21 cellular contexts compared by ENCODE assay signal in genomic region chr3:42656680-42657610, GRCh38. TPM values are rescaled to one million over a fixed set of nuclear protein-coding genes. Genes with fewer than 3 reads are reported as not detected.
DNase-seq lines count a peak whose midpoint lies in the region; ATAC-seq, FAIRE-seq and TF ChIP-seq lines count a peak whose summit lies in the region.
"Had no signal": no experiment of that assay in that cellular context is flagged by ENCODE, and none has a peak within 500 bp of the region (broad histone marks: within the 10 kb centered on the region; RNA-seq: fewer than 3 reads in every experiment).

No MANE protein-coding gene starts in this region.

- H3K36me3 ChIP-seq in HepG2 (replicated peaks in 1 of 2; ENCODE audit: control insufficient read depth in 1 of 2, insufficient read depth in 2 of 2, low read length in 2 of 2): no peaks in the 10 kb centered on the region
- H3K36me3 ChIP-seq in right lobe of liver: no peaks in the 10 kb centered on the region
- H3K36me3 ChIP-seq in osteoblast (ENCODE audit: insufficient read depth, low read length): peaks cover 15% of the 10 kb centered on the region

- H3K4me3 Mint-ChIP-seq in effector memory CD8-positive, alpha-beta T cell: no peak overlapping the region
- H3K4me3 Mint-ChIP-seq in activated T-cell treated with anti-CD3 and anti-CD28 coated beads, Interleukin-2, amount 50 U/mL, for 24 hours: no peak overlapping the region
- H3K4me3 Mint-ChIP-seq: activated CD4-positive, alpha-beta memory T cell treated with anti-CD3 and anti-CD28 coated beads for 36 hours had no signal

- intact Hi-C loops in HepG2 (cut with micrococcal nuclease; ENCODE audit: unreplicated experiment): no loop called here
- intact Hi-C loops in right lobe of liver (cut with DNase I): no loop called here

- no peaks in the 10 kb centered on the region for H3K9me3 ChIP-seq in HepG2 (ENCODE audit: low read length)
- no peaks in the 10 kb centered on the region for H3K9me3 ChIP-seq in right lobe of liver
- no peaks in the 10 kb centered on the region for H3K9me3 ChIP-seq in osteoblast (ENCODE audit: low read depth, low read length)
- H3K9me3 ChIP-seq: left lung, upper lobe of left lung had no signal

- TF ChIP-seq CTCF in HepG2 (CRISPR knock-in tag; IDR thresholded peaks at IDR 0.05) (no peak), right lobe of liver (IDR thresholded peaks at IDR 0.05) (no peak), osteoblast (IDR thresholded peaks at IDR 0.05; ENCODE audit: extremely low read depth, low read depth, low read length) (no peak)

- no peaks in the 10 kb centered on the region for H3K27me3 ChIP-seq in HepG2 (ENCODE audit: control insufficient read depth in 1 of 2, insufficient read depth in 2 of 2, low read length in 2 of 2)
- H3K27me3 ChIP-seq in right lobe of liver: no peaks in the 10 kb centered on the region
- no peaks in the 10 kb centered on the region for H3K27me3 ChIP-seq in osteoblast (ENCODE audit: insufficient read depth, low read length)
- H3K27me3 ChIP-seq: left lung, upper lobe of left lung had no signal

- H3K4me3 ChIP-seq in HepG2 (replicated peaks in 1 of 3; ENCODE audit: insufficient read depth in 1 of 3, low read depth in 2 of 3, low read length in 3 of 3): no peak overlapping the region
- H3K4me3 ChIP-seq in right lobe of liver: no peak overlapping the region
- no peak overlapping the region for H3K4me3 ChIP-seq in osteoblast (ENCODE audit: insufficient read depth, low read length)
- H3K4me3 ChIP-seq: left lung, SK-N-MC, upper lobe of left lung had no signal

- H3K4me2 ChIP-seq in HepG2 (ENCODE audit: low read depth, low read length): no peak overlapping the region
- peak overlapping the region; percentile 28 for H3K4me2 ChIP-seq in osteoblast (ENCODE audit: insufficient read depth, low read length)

- H4K20me1 ChIP-seq in HepG2 (ENCODE audit: insufficient read depth, low read length) (no peaks in the 10 kb centered on the region), osteoblast (ENCODE audit: insufficient read depth, low read length) (peaks cover 63% of the 10 kb centered on the region)

- POLR2A ChIA-PET in HepG2 (lab: Yijun Ruan, JAX): no interaction called here

- H2AFZ ChIP-seq in HepG2 (ENCODE audit: low read length) (no peak overlapping the region), osteoblast (ENCODE audit: low read length) (no peak overlapping the region)

- H3K9ac ChIP-seq in HepG2 (ENCODE audit: insufficient read depth, low read depth, low read length): no peak overlapping the region

- 67% methylated on average over 3 of the region's 9 CpGs for WGBS in HepG2 (ENCODE audit: low lambda C conversion rate)
- 100% methylated on average over 1 of the region's 9 CpGs for WGBS in right lobe of liver (ENCODE audit: insufficient coverage, low coverage, low lambda C conversion rate, missing lambda C conversion rate)

- no peaks in the 10 kb centered on the region for H3K9me3 Mint-ChIP-seq in effector memory CD8-positive, alpha-beta T cell
- H3K9me3 Mint-ChIP-seq in activated T-cell treated with anti-CD3 and anti-CD28 coated beads, Interleukin-2, amount 50 U/mL, for 24 hours: no peaks in the 10 kb centered on the region
- H3K9me3 Mint-ChIP-seq: activated CD4-positive, alpha-beta memory T cell treated with anti-CD3 and anti-CD28 coated beads for 36 hours had no signal

- no peak overlapping the region for H3K27ac ChIP-seq in HepG2 (ENCODE audit: extremely low read length, insufficient read depth, low read length)
- no peak overlapping the region for H3K27ac ChIP-seq in right lobe of liver
- H3K27ac ChIP-seq in osteoblast (ENCODE audit: low read depth, low read length): peak overlapping the region; percentile 28
- H3K27ac ChIP-seq: SK-N-MC had no signal

- H3K27ac Mint-ChIP-seq in effector memory CD8-positive, alpha-beta T cell: peak overlapping the region; percentile 74 to 89
- no peak overlapping the region for H3K27ac Mint-ChIP-seq in activated T-cell treated with anti-CD3 and anti-CD28 coated beads, Interleukin-2, amount 50 U/mL, for 24 hours
- H3K27ac Mint-ChIP-seq: activated CD4-positive, alpha-beta memory T cell treated with anti-CD3 and anti-CD28 coated beads for 36 hours had no signal

- BruUV-seq in HepG2 (replicated peaks; lab: Mats Ljungman, UMichigan): no TSS peak

- in situ Hi-C loops in HepG2 (cut with HindIII; ENCODE audit: extremely low pct_ligation_motif_present, low pct_unique_long_range_greater_than_20kb): no loop called here

- H3K27me3 Mint-ChIP-seq in effector memory CD8-positive, alpha-beta T cell: no peaks in the 10 kb centered on the region
- peaks cover 3% of the 10 kb centered on the region for H3K27me3 Mint-ChIP-seq in activated T-cell treated with anti-CD3 and anti-CD28 coated beads, Interleukin-2, amount 50 U/mL, for 24 hours
- H3K27me3 Mint-ChIP-seq: activated CD4-positive, alpha-beta memory T cell treated with anti-CD3 and anti-CD28 coated beads for 36 hours had no signal

- peaks cover 20 to 25% of the 10 kb centered on the region in 2 donors for H3K4me1 Mint-ChIP-seq in effector memory CD8-positive, alpha-beta T cell (ENCODE audit: low read depth in 2 of 2)
- H3K4me1 Mint-ChIP-seq in activated T-cell treated with anti-CD3 and anti-CD28 coated beads, Interleukin-2, amount 50 U/mL, for 24 hours (ENCODE audit: low read depth): peaks cover 15% of the 10 kb centered on the region

- no peak for TF ChIP-seq RAD21 in HepG2 (CRISPR knock-in tag; IDR thresholded peaks at IDR 0.05)

- DNase-seq in HepG2 (ENCODE audit: low spot score): no peak
- DNase-seq in right lobe of liver: no peak
- DNase-seq in effector memory CD8-positive, alpha-beta T cell: no peak
- peak; percentile 80 for DNase-seq in osteoblast (ENCODE audit: insufficient read length, low spot score, missing footprints)
- DNase-seq in NCI-H1417 (lab: John Stamatoyannopoulos, UW): no peak
- DNase-seq in activated T-cell treated with anti-CD3 and anti-CD28 coated beads, Interleukin-2, amount 50 U/mL, for 24 hours: no peak
- DNase-seq in NCI-H345 (lab: John Stamatoyannopoulos, UW): no peak
- DNase-seq: activated CD4-positive, alpha-beta memory T cell treated with anti-CD3 and anti-CD28 coated beads for 36 hours; COR-L47; NCI-H187 treated with DMSO at 0.1 percent for 48 hours; NCI-H524; upper lobe of left lung had no signal

- TF ChIP-seq POLR2A in HepG2 (IDR thresholded peaks at IDR 0.05; ENCODE audit: insufficient read depth in 1 of 2, low read depth in 2 of 2, low read length in 2 of 2) (no peak), right lobe of liver (IDR thresholded peaks at IDR 0.05) (no peak)

- TF ChIP-seq EP300 in HepG2 (IDR thresholded peaks at IDR 0.05; ENCODE audit: low read depth in 2 of 2, low read length in 2 of 2): no peak
- TF ChIP-seq EP300 in HepG2 (CRISPR knock-in tag; IDR thresholded peaks at IDR 0.05; ENCODE audit: borderline replicate concordance): no peak

- CTCF ChIA-PET in HepG2 (lab: Yijun Ruan, JAX; ENCODE audit: low intra/inter-chr PET ratio, low total read pairs): no interaction called here

- H3K4me1 ChIP-seq in HepG2 (ENCODE audit: insufficient read depth, low read length) (peaks cover 54% of the 10 kb centered on the region), right lobe of liver (peaks cover 0 to 14% (median 3%) of the 10 kb centered on the region in 4 donors), osteoblast (ENCODE audit: insufficient read depth, low read length) (peaks cover 45% of the 10 kb centered on the region)

- ATAC-seq in HepG2 (peak; percentile 31; the same call in 2 of the 3 replicates), right lobe of liver (no peak), HG03159 (IDR thresholded peaks at IDR 0.05; ENCODE audit: unreplicated experiment) (no peak)
- no peak for ATAC-seq in effector memory CD8-positive, alpha-beta T cell (replicated peaks)
- ATAC-seq: left lung had no signal

- H3K36me3 Mint-ChIP-seq in effector memory CD8-positive, alpha-beta T cell (ENCODE audit: insufficient read depth): peaks cover 8% of the 10 kb centered on the region
- no peaks in the 10 kb centered on the region for H3K36me3 Mint-ChIP-seq in activated T-cell treated with anti-CD3 and anti-CD28 coated beads, Interleukin-2, amount 50 U/mL, for 24 hours (ENCODE audit: low read depth)
- H3K36me3 Mint-ChIP-seq: activated CD4-positive, alpha-beta memory T cell treated with anti-CD3 and anti-CD28 coated beads for 36 hours had no signal

- no peak for FAIRE-seq in HepG2 (lab: Jason Lieb, UNC)
- FAIRE-seq: HTR-8/SVneo had no signal

- H3K79me2 ChIP-seq in HepG2 (ENCODE audit: insufficient read depth, low read length): peaks cover 7% of the 10 kb centered on the region
- peaks cover 42% of the 10 kb centered on the region for H3K79me2 ChIP-seq in osteoblast (ENCODE audit: insufficient read depth, low read length)

RNA-seq across cellular contexts. Expression of gene ZBTB47, which starts 3.4 kb away (rescaled TPM):
- 1.4 and 3.1 TPM in 2 replicates for total RNA-seq in HepG2 (2016; rRNA removed; fragmentation: Illumina TruSeq; extraction: Trizol)
- total RNA-seq in HepG2 (2016; cell fraction: cytosol; rRNA removed; fragmentation: Illumina TruSeq; extraction: Trizol; ENCODE audit: low read depth): 0.20 and 0.44 TPM in 2 replicates
- total RNA-seq in HepG2 (2016; cell fraction: insoluble cytoplasmic fraction; rRNA removed; fragmentation: Illumina TruSeq; extraction: Trizol): 1.4 and 3.1 TPM in 2 replicates
- total RNA-seq in HepG2 (2016; cell fraction: membrane; rRNA removed; fragmentation: Illumina TruSeq; extraction: Trizol): 1.5 and 1.6 TPM in 2 replicates
- 2.9 and 3.4 TPM in 2 replicates for total RNA-seq in HepG2 (2016; cell fraction: nucleus; rRNA removed; fragmentation: Illumina TruSeq; extraction: Trizol)
- 1.5 and 2.4 TPM in 2 replicates for polyA plus RNA-seq in HepG2 (2011; rRNA removed)
- 1.3 and 1.5 TPM in 2 replicates for polyA plus RNA-seq in HepG2 (2011; cell fraction: cytosol; rRNA removed)
- 5.0 and 5.4 TPM in 2 replicates for polyA plus RNA-seq in HepG2 (2011; cell fraction: nucleus; rRNA removed)
- 1.1 and 1.5 TPM in 2 replicates for polyA plus RNA-seq in HepG2 (2012)
- polyA plus RNA-seq in HepG2 (2016; cell fraction: cytosol; fragmentation: Illumina TruSeq; extraction: Trizol; ENCODE audit: low read depth): 0.19 and 0.20 TPM in 2 replicates
- polyA plus RNA-seq in HepG2 (2016; cell fraction: insoluble cytoplasmic fraction; fragmentation: Illumina TruSeq; extraction: Trizol; ENCODE audit: low read depth): 1.4 and 1.5 TPM in 2 replicates
- polyA plus RNA-seq in HepG2 (2016; cell fraction: membrane; fragmentation: Illumina TruSeq; extraction: Trizol; ENCODE audit: low read depth): 0.82 and 1.3 TPM in 2 replicates
- 2.3 and 3.8 TPM in 2 replicates for polyA plus RNA-seq in HepG2 (2016; cell fraction: nucleus; fragmentation: Illumina TruSeq; extraction: Trizol; ENCODE audit: insufficient read depth, low read depth)
- 7.3 and 12.7 TPM in 2 replicates for polyA minus RNA-seq in HepG2 (2011; rRNA and poly(A)+ RNA removed; ENCODE audit: low replicate concordance)
- 1.7 and 1.8 TPM in 2 replicates for polyA minus RNA-seq in HepG2 (2011; cell fraction: cytosol; rRNA and poly(A)+ RNA removed)
- polyA minus RNA-seq in HepG2 (2011; cell fraction: nucleus; rRNA and poly(A)+ RNA removed): 4.7 and 5.2 TPM in 2 replicates
- total RNA-seq in right lobe of liver: 1 to 10 TPM; 2.2 to 8.9 (median 4.9) TPM
- total RNA-seq in osteoblast: 39.2 and 41.3 TPM in 2 replicates

RNA-seq across cellular contexts. Expression of gene KLHL40, which starts 28.4 kb away (rescaled TPM):
- total RNA-seq in HepG2 (2016; rRNA removed; fragmentation: Illumina TruSeq; extraction: Trizol): not detected in 2 replicates
- not detected in 2 replicates for total RNA-seq in HepG2 (2016; cell fraction: cytosol; rRNA removed; fragmentation: Illumina TruSeq; extraction: Trizol; ENCODE audit: low read depth)
- not detected in 2 replicates for total RNA-seq in HepG2 (2016; cell fraction: insoluble cytoplasmic fraction; rRNA removed; fragmentation: Illumina TruSeq; extraction: Trizol)
- not detected in 2 replicates for total RNA-seq in HepG2 (2016; cell fraction: membrane; rRNA removed; fragmentation: Illumina TruSeq; extraction: Trizol)
- total RNA-seq in HepG2 (2016; cell fraction: nucleus; rRNA removed; fragmentation: Illumina TruSeq; extraction: Trizol): not detected in 2 replicates
- polyA plus RNA-seq in HepG2 (2011; rRNA removed): not detected in 2 replicates
- not detected in 2 replicates for polyA plus RNA-seq in HepG2 (2011; cell fraction: cytosol; rRNA removed)
- polyA plus RNA-seq in HepG2 (2011; cell fraction: nucleus; rRNA removed): not detected in 2 replicates
- not detected in 2 replicates for polyA plus RNA-seq in HepG2 (2012)
- polyA plus RNA-seq in HepG2 (2016; cell fraction: cytosol; fragmentation: Illumina TruSeq; extraction: Trizol; ENCODE audit: low read depth): not detected in 2 replicates
- not detected in 2 replicates for polyA plus RNA-seq in HepG2 (2016; cell fraction: insoluble cytoplasmic fraction; fragmentation: Illumina TruSeq; extraction: Trizol; ENCODE audit: low read depth)
- not detected in 2 replicates for polyA plus RNA-seq in HepG2 (2016; cell fraction: membrane; fragmentation: Illumina TruSeq; extraction: Trizol; ENCODE audit: low read depth)
- not detected in 2 replicates for polyA plus RNA-seq in HepG2 (2016; cell fraction: nucleus; fragmentation: Illumina TruSeq; extraction: Trizol; ENCODE audit: insufficient read depth, low read depth)
- 0.12 TPM in 1 of 2 replicates, not detected in the other for polyA minus RNA-seq in HepG2 (2011; rRNA and poly(A)+ RNA removed; ENCODE audit: low replicate concordance)
- not detected in 2 replicates for polyA minus RNA-seq in HepG2 (2011; cell fraction: cytosol; rRNA and poly(A)+ RNA removed)
- polyA minus RNA-seq in HepG2 (2011; cell fraction: nucleus; rRNA and poly(A)+ RNA removed): not detected in 2 replicates
- under 1 TPM in 2 of 6 experiments, not detected in 4; 0.19 to 0.68 TPM for total RNA-seq in right lobe of liver
- total RNA-seq in osteoblast: not detected in 2 replicates
- total RNA-seq: activated CD4-positive, alpha-beta memory T cell treated with anti-CD3 and anti-CD28 coated beads for 36 hours; dermis microvascular lymphatic vessel endothelial cell; H4; left lung; M059J; OCI-LY7; upper lobe of left lung had no signal
- polyA plus RNA-seq: AG04450 had no signal

RNA-seq across cellular contexts. Expression of gene HHATL, which starts 45.7 kb away (rescaled TPM):
- total RNA-seq in HepG2 (2016; rRNA removed; fragmentation: Illumina TruSeq; extraction: Trizol): not detected in 2 replicates
- not detected in 2 replicates for total RNA-seq in HepG2 (2016; cell fraction: cytosol; rRNA removed; fragmentation: Illumina TruSeq; extraction: Trizol; ENCODE audit: low read depth)
- total RNA-seq in HepG2 (2016; cell fraction: insoluble cytoplasmic fraction; rRNA removed; fragmentation: Illumina TruSeq; extraction: Trizol): not detected in 2 replicates
- total RNA-seq in HepG2 (2016; cell fraction: membrane; rRNA removed; fragmentation: Illumina TruSeq; extraction: Trizol): not detected in 2 replicates
- 0.62 TPM in 1 of 2 replicates, not detected in the other for total RNA-seq in HepG2 (2016; cell fraction: nucleus; rRNA removed; fragmentation: Illumina TruSeq; extraction: Trizol)
- 0.04 and 0.26 TPM in 2 replicates for polyA plus RNA-seq in HepG2 (2011; rRNA removed)
- polyA plus RNA-seq in HepG2 (2011; cell fraction: cytosol; rRNA removed): 0.08 TPM in 2 replicates
- 0.74 and 1.2 TPM in 2 replicates for polyA plus RNA-seq in HepG2 (2011; cell fraction: nucleus; rRNA removed)
- not detected in 2 replicates for polyA plus RNA-seq in HepG2 (2012)
- polyA plus RNA-seq in HepG2 (2016; cell fraction: cytosol; fragmentation: Illumina TruSeq; extraction: Trizol; ENCODE audit: low read depth): not detected in 2 replicates
- polyA plus RNA-seq in HepG2 (2016; cell fraction: insoluble cytoplasmic fraction; fragmentation: Illumina TruSeq; extraction: Trizol; ENCODE audit: low read depth): not detected in 2 replicates
- polyA plus RNA-seq in HepG2 (2016; cell fraction: membrane; fragmentation: Illumina TruSeq; extraction: Trizol; ENCODE audit: low read depth): not detected in 2 replicates
- polyA plus RNA-seq in HepG2 (2016; cell fraction: nucleus; fragmentation: Illumina TruSeq; extraction: Trizol; ENCODE audit: insufficient read depth, low read depth): not detected in 2 replicates
- not detected in 2 replicates for polyA minus RNA-seq in HepG2 (2011; rRNA and poly(A)+ RNA removed; ENCODE audit: low replicate concordance)
- not detected in 2 replicates for polyA minus RNA-seq in HepG2 (2011; cell fraction: cytosol; rRNA and poly(A)+ RNA removed)
- polyA minus RNA-seq in HepG2 (2011; cell fraction: nucleus; rRNA and poly(A)+ RNA removed): 0.62 TPM in 1 of 2 replicates, not detected in the other
- total RNA-seq in right lobe of liver: 1 to 10 TPM in 1 of 6 experiments, under 1 TPM in 2, not detected in 3; 0.29 to 1.0 (median 0.60) TPM
- not detected in 2 replicates for total RNA-seq in osteoblast
- total RNA-seq: activated CD4-positive, alpha-beta memory T cell treated with anti-CD3 and anti-CD28 coated beads for 36 hours; dermis microvascular lymphatic vessel endothelial cell; H4; M059J; OCI-LY7 had no signal
- polyA plus RNA-seq: AG04450 had no signal

RNA-seq across cellular contexts. Expression of gene NKTR, which starts 56.5 kb away (rescaled TPM):
- 24.9 and 59.6 TPM in 2 replicates for total RNA-seq in HepG2 (2016; rRNA removed; fragmentation: Illumina TruSeq; extraction: Trizol)
- 14.8 and 15.5 TPM in 2 replicates for total RNA-seq in HepG2 (2016; cell fraction: cytosol; rRNA removed; fragmentation: Illumina TruSeq; extraction: Trizol; ENCODE audit: low read depth)
- total RNA-seq in HepG2 (2016; cell fraction: insoluble cytoplasmic fraction; rRNA removed; fragmentation: Illumina TruSeq; extraction: Trizol): 23.0 and 60.3 TPM in 2 replicates
- total RNA-seq in HepG2 (2016; cell fraction: membrane; rRNA removed; fragmentation: Illumina TruSeq; extraction: Trizol): 11.2 and 12.9 TPM in 2 replicates
- 180 and 195 TPM in 2 replicates for total RNA-seq in HepG2 (2016; cell fraction: nucleus; rRNA removed; fragmentation: Illumina TruSeq; extraction: Trizol)
- polyA plus RNA-seq in HepG2 (2011; rRNA removed): 35.0 and 41.3 TPM in 2 replicates
- polyA plus RNA-seq in HepG2 (2011; cell fraction: cytosol; rRNA removed): 3.9 and 5.3 TPM in 2 replicates
- 102 and 127 TPM in 2 replicates for polyA plus RNA-seq in HepG2 (2011; cell fraction: nucleus; rRNA removed)
- polyA plus RNA-seq in HepG2 (2012): 39.9 and 52.7 TPM in 2 replicates
- 0.61 and 0.64 TPM in 2 replicates for polyA plus RNA-seq in HepG2 (2016; cell fraction: cytosol; fragmentation: Illumina TruSeq; extraction: Trizol; ENCODE audit: low read depth)
- polyA plus RNA-seq in HepG2 (2016; cell fraction: insoluble cytoplasmic fraction; fragmentation: Illumina TruSeq; extraction: Trizol; ENCODE audit: low read depth): 14.4 and 15.0 TPM in 2 replicates
- polyA plus RNA-seq in HepG2 (2016; cell fraction: membrane; fragmentation: Illumina TruSeq; extraction: Trizol; ENCODE audit: low read depth): 2.1 and 2.2 TPM in 2 replicates
- 227 and 250 TPM in 2 replicates for polyA plus RNA-seq in HepG2 (2016; cell fraction: nucleus; fragmentation: Illumina TruSeq; extraction: Trizol; ENCODE audit: insufficient read depth, low read depth)
- 26.3 and 26.4 TPM in 2 replicates for polyA minus RNA-seq in HepG2 (2011; rRNA and poly(A)+ RNA removed; ENCODE audit: low replicate concordance)
- polyA minus RNA-seq in HepG2 (2011; cell fraction: cytosol; rRNA and poly(A)+ RNA removed): 7.3 and 10.2 TPM in 2 replicates
- 385 and 392 TPM in 2 replicates for polyA minus RNA-seq in HepG2 (2011; cell fraction: nucleus; rRNA and poly(A)+ RNA removed)
- 10 to 100 TPM; 21.9 to 35.2 (median 28.4) TPM for total RNA-seq in right lobe of liver
- total RNA-seq in osteoblast: 80.3 and 98.4 TPM in 2 replicates
